Comparison of ENCODE assay signal across 10 cellular contexts in genomic region chr2:47088371-47089082, GRCh38.
DNase-seq lines count a peak whose midpoint lies in the region; ATAC-seq and TF ChIP-seq lines count a peak whose summit lies in the region.
"Had no signal": no experiment of that assay in that cellular context is flagged by ENCODE, and none has a peak within 500 bp of the region (broad histone marks: within the 10 kb centered on the region; RNA-seq: fewer than 3 reads in every experiment).

No MANE protein-coding gene starts in this region.

- no peaks in the 10 kb centered on the region for H3K9me3 Mint-ChIP-seq in CD8-positive, alpha-beta memory T cell
- H3K9me3 Mint-ChIP-seq: memory B cell had no signal

- no peak overlapping the region for H3K4me3 Mint-ChIP-seq in CD8-positive, alpha-beta memory T cell
- H3K4me3 Mint-ChIP-seq: memory B cell had no signal

- in situ Hi-C loops in astrocyte of the spinal cord (cut with HindIII; ENCODE audit: low sequenced_read_pairs) = no loop called here

- CTCF ChIA-PET in CD8-positive, alpha-beta memory T cell (lab: Charles Lee) = no interaction called here

- no peak overlapping the region for H3K27ac Mint-ChIP-seq in CD8-positive, alpha-beta memory T cell
- H3K27ac Mint-ChIP-seq: memory B cell had no signal

- POLR2A ChIA-PET in CD8-positive, alpha-beta memory T cell (lab: Charles Lee) = no interaction called here

- H3K36me3 Mint-ChIP-seq in CD8-positive, alpha-beta memory T cell = no peaks in the 10 kb centered on the region
- H3K36me3 Mint-ChIP-seq: memory B cell had no signal

- ATAC-seq in HG03342 (IDR thresholded peaks at IDR 0.05; ENCODE audit: unreplicated experiment) = no peak

- peak overlapping the region; percentile 54 for H3K9ac ChIP-seq in HUES6 (ENCODE audit: low read length)

- H3K27me3 Mint-ChIP-seq in CD8-positive, alpha-beta memory T cell = peaks cover 0 to 5% of the 10 kb centered on the region in 2 donors

- peak; percentile 27 for TF ChIP-seq CTCF in astrocyte of the spinal cord (IDR thresholded peaks at IDR 0.05; ENCODE audit: low read depth, low read length)

- DNase-seq in astrocyte of the spinal cord (ENCODE audit: low read depth, low spot score) (peak; percentile 47), iPS-NIHi11 (ENCODE audit: low spot score) (peak; percentile 54), superior temporal gyrus (ENCODE audit: extremely low spot score) (peak; percentile 4), NAMALWA (ENCODE audit: low spot score) (no peak)
- DNase-seq in CD8-positive, alpha-beta memory T cell = no peak
- DNase-seq: NCI-H1417, T-helper 9 cell had no signal

- no peaks in the 10 kb centered on the region for H3K4me1 Mint-ChIP-seq in CD8-positive, alpha-beta memory T cell

- H3K36me3 ChIP-seq in HUES6 (ENCODE audit: control insufficient read depth, insufficient read depth, low read length) = no peaks in the 10 kb centered on the region
- no peaks in the 10 kb centered on the region for H3K36me3 ChIP-seq in CD8-positive, alpha-beta memory T cell (ENCODE audit: insufficient read depth, low read length)

- H3K9me3 ChIP-seq in HUES6 (ENCODE audit: control insufficient read depth, insufficient read depth, low read depth, low read length) = no peaks in the 10 kb centered on the region
- no peaks in the 10 kb centered on the region for H3K9me3 ChIP-seq in CD8-positive, alpha-beta memory T cell (ENCODE audit: low read length)

- H3K4me3 ChIP-seq in HUES6 (ENCODE audit: low read depth, low read length) = no peak overlapping the region
- H3K4me3 ChIP-seq in astrocyte of the spinal cord (ENCODE audit: low read depth, low read length) = no peak overlapping the region
- no peak overlapping the region for H3K4me3 ChIP-seq in CD8-positive, alpha-beta memory T cell (ENCODE audit: low read length)

- no peak overlapping the region; the same call in 1 of the 2 replicates for H3K27ac ChIP-seq in HUES6 (ENCODE audit: low read depth, low read length)
- H3K27ac ChIP-seq in CD8-positive, alpha-beta memory T cell (ENCODE audit: low read depth, low read length) = no peak overlapping the region

- H3K4me1 ChIP-seq in HUES6 (ENCODE audit: control insufficient read depth, insufficient read depth, low read length) = peaks cover 27% of the 10 kb centered on the region; the same call in 1 of the 2 replicates
- no peaks in the 10 kb centered on the region for H3K4me1 ChIP-seq in CD8-positive, alpha-beta memory T cell (ENCODE audit: insufficient read depth, low read length)

- peaks cover 4% of the 10 kb centered on the region; the same call in 1 of the 2 replicates for H3K27me3 ChIP-seq in HUES6 (ENCODE audit: control insufficient read depth, insufficient read depth, low read length)
- no peaks in the 10 kb centered on the region for H3K27me3 ChIP-seq in CD8-positive, alpha-beta memory T cell (ENCODE audit: insufficient read depth, low read length, poor library complexity, severe bottlenecking)

Comparison
In these comparisons a context has a peak if more than half of its experiments do, and no peak if none do; other contexts are left out.
1. DNase-seq: peak in astrocyte of the spinal cord (single experiment), iPS-NIHi11 (single experiment) and superior temporal gyrus (single experiment); none in CD8-positive, alpha-beta memory T cell (0 of 5) and NAMALWA (single experiment).